ENCODE assay signal across 9 cellular contexts in the genomic region with DNA sequence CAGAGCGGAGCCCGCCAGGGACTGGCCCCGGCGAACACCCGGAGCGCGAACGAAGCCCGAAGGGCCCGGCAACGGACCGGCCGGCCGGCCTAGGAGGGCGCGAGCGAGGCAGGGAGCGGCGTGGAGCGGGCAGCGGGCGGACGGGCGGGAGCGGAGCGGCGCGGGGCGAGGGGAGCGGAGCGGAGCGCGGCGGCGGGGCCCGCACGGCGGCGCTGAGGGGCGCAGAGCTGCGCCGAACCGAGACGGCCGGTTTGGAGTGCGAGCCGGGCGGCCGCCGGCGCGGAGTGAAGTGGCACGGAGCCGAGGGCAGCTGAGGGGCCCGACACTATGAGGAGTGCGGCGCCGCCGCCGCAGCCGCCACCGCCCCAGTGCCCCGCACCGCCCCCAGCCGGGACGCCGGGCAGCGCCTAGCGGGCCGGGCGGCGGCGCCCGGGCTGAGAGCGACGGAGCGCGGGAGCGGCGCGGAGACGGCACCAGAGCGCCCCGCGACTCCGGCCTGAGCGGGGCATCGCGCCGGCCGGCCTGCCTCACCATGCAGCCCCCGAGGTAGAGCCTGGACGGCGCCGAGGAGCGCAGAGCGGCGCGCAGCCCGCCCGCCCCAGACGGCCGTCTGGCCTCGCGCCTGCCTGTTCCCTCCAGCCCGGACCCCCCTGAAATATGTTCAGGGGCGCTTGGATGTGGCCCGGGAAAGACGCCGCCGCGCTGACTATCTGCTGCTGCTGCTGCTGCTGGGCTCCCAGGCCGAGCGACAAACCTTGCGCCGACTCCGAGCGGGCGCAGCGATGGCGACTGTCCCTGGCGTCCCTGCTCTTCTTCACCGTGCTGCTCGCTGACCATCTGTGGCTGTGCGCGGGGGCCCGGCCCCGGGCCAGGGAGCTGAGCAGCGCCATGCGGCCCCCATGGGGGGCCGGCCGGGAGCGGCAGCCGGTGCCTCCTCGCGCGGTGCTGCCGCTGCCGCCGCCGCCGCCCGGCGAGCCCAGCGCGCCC. TPM values are rescaled to one million over a fixed set of nuclear protein-coding genes. Genes with fewer than 3 reads are reported as not detected.
DNase-seq lines count a peak whose midpoint lies in the region; TF ChIP-seq lines count a peak whose summit lies in the region.
"Had no signal": no experiment of that assay in that cellular context is flagged by ENCODE, and none has a peak within 500 bp of the region (broad histone marks: within the 10 kb centered on the region; RNA-seq: fewer than 3 reads in every experiment).

No MANE protein-coding gene starts in this region.

- no peak overlapping the region for H3K27ac Mint-ChIP-seq in chondrocyte (ENCODE audit: unreplicated experiment)
- H3K27ac Mint-ChIP-seq: activated CD4-positive, alpha-beta T cell treated with anti-CD3 and anti-CD28 coated beads for 36 hours had no signal

- H3K27me3 ChIP-seq in MG63 (0 out of 2 replicates have a peak, but pooled peaks cover 2% of the 10 kb centered on the region), esophagus (ENCODE audit: control insufficient read depth in 1 of 2, insufficient read depth in 2 of 2, low read length in 2 of 2) (no peaks in the 10 kb centered on the region), parathyroid adenoma (ENCODE audit: control insufficient read depth, insufficient read depth, low read length) (no peaks in the 10 kb centered on the region)

- no peaks in the 10 kb centered on the region for H3K9me3 ChIP-seq in MG63
- H3K9me3 ChIP-seq in esophagus (ENCODE audit: control insufficient read depth in 2 of 2, insufficient read depth in 1 of 2, low read depth in 1 of 2, low read length in 1 of 2) = peaks cover 0 to 5% of the 10 kb centered on the region in 2 donors
- no peaks in the 10 kb centered on the region for H3K9me3 ChIP-seq in parathyroid adenoma (ENCODE audit: control insufficient read depth, low read length)

- H3K27ac ChIP-seq in esophagus (ENCODE audit: low read depth in 2 of 2, low read length in 1 of 2) (no peak overlapping the region), parathyroid adenoma (peak overlapping the region; percentile 96), RWPE1 (no peak overlapping the region)

- peaks cover 3% of the 10 kb centered on the region for H3K9me3 Mint-ChIP-seq in chondrocyte (ENCODE audit: low read depth)

- in situ Hi-C loops in G401 (cut with HindIII; ENCODE audit: low sequenced_read_pairs) = no loop called here

- no peaks in the 10 kb centered on the region for H3K36me3 Mint-ChIP-seq in chondrocyte (ENCODE audit: low read depth)

- peak overlapping the region; percentile 65 for H3K4me2 ChIP-seq in parathyroid adenoma (ENCODE audit: low read length)

- CTCF ChIA-PET in RWPE1 (lab: Yijun Ruan, JAX) = no interaction called here

- H3K36me3 ChIP-seq in MG63 (no peaks in the 10 kb centered on the region), esophagus (ENCODE audit: control insufficient read depth in 2 of 2, insufficient read depth in 2 of 2, low read length in 1 of 2) (no peaks in the 10 kb centered on the region), parathyroid adenoma (ENCODE audit: control insufficient read depth, insufficient read depth, low read length) (no peaks in the 10 kb centered on the region)

- 1 to 44% methylated on average over 67 to 146 of the region's 146 CpGs for WGBS in esophagus, 2 donors

- H2AFZ ChIP-seq in parathyroid adenoma = peak overlapping the region; percentile 80

- no peak overlapping the region for H3K4me3 Mint-ChIP-seq in chondrocyte (ENCODE audit: unreplicated experiment)

- DNase-seq in G401 (ENCODE audit: low spot score) (peak; percentile 23), MG63 (no peak), chondrocyte (ENCODE audit: low spot score) (no peak), RWPE1 (ENCODE audit: low spot score) (no peak), superior temporal gyrus (ENCODE audit: extremely low spot score) (no peak), islet precursor cell (no peak)

- TF ChIP-seq CTCF in parathyroid adenoma (IDR thresholded peaks at IDR 0.05) = no peak
- TF ChIP-seq CTCF in chondrocyte (IDR thresholded peaks at IDR 0.05) = no peak
- TF ChIP-seq CTCF in RWPE1 (conservative IDR thresholded peaks at IDR 0.05; ENCODE audit: low read depth) = no peak

- H3K79me2 ChIP-seq in parathyroid adenoma = no peaks in the 10 kb centered on the region

- H3K9ac ChIP-seq in parathyroid adenoma = no peak overlapping the region

- peaks cover 19% of the 10 kb centered on the region for H3K27me3 Mint-ChIP-seq in chondrocyte (ENCODE audit: low read depth)

- POLR2A ChIA-PET in RWPE1 (lab: Yijun Ruan, JAX; ENCODE audit: low non-redundant PET) = no interaction called here

- H3K4me1 ChIP-seq in esophagus (ENCODE audit: control insufficient read depth in 2 of 2, insufficient read depth in 2 of 2, low read length in 1 of 2) = no peaks in the 10 kb centered on the region
- H3K4me1 ChIP-seq in parathyroid adenoma = no peaks in the 10 kb centered on the region

- H3K4me1 Mint-ChIP-seq in chondrocyte (ENCODE audit: low read depth) = peaks cover 3% of the 10 kb centered on the region

- H3K4me3 ChIP-seq in MG63 (peak overlapping the region; percentile 39), esophagus (ENCODE audit: low read depth in 1 of 2, low read length in 2 of 2) (peak overlapping the region; percentile 43 to 44), parathyroid adenoma (ENCODE audit: low read depth, low read length) (no peak overlapping the region)

RNA-seq across cellular contexts. Expression of a gene that starts 0.8 kb away (rescaled TPM):
- total RNA-seq in G401 (2014; rRNA removed; shearing (Covaris generic)) = 4.4 and 6.4 TPM in 2 replicates
- total RNA-seq in MG63 (2014; rRNA removed; shearing (Covaris generic); ENCODE audit: low replicate concordance) = not detected in 2 replicates
- under 1 TPM; 0.06 to 0.14 TPM for polyA plus RNA-seq in esophagus
- not detected in 3 replicates for total RNA-seq in chondrocyte
